8 cellular contexts compared by ENCODE assay signal in the genomic region with DNA sequence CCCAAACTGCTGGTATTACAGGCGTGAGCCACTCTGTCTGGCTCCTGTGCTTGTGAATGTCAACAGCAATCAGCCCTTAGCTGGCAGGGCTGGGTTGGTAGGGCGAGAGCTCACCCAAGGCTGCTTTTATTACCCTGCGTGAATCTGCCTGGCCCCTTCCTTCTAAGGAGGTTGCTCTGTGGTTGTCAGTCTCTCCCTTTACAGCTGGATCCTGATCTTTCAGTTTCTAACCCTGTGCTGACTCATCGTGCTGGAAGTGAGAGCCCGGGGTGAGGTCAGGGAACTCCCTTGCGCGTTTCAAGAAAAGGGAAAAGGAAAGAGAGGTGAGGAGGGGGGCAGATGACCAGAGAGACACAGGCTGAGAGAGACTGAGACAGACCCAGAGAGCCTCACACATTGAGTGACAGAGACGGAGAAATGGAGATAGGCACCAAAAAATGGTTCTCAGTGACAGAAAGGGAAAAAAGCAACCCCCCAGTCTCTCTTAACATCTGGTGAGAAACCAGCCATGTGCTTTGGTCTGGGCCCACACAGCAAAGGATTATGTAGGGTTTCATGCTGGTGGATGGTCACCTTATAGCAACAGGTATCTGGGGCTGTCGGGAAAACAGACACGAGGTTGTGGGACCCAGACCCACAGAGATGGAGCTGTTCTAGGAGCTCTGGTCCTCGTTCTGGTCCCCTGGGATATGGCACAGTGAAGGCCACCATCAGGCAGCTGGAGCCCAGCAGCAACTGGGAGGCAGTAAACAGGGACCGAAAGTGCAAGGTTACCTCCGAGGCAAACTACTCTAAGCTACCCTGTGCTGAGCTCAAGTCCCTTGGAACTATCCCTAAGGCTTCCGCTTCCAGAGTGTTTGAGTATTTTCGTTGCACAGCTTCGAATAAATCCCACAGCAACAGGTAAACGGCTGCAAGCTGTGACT. TPM values are rescaled to one million over a fixed set of nuclear protein-coding genes. Genes with fewer than 3 reads are reported as not detected.
DNase-seq lines count a peak whose midpoint lies in the region; TF ChIP-seq lines count a peak whose summit lies in the region.

No MANE protein-coding gene starts in this region.

- H3K27me3 ChIP-seq in HUES6 (ENCODE audit: control insufficient read depth, insufficient read depth, low read length) (no peaks in the 10 kb centered on the region), left ventricle myocardium inferior (ENCODE audit: low read depth) (no peaks in the 10 kb centered on the region), skeletal muscle tissue (ENCODE audit: control insufficient read depth in 3 of 3, insufficient read depth in 3 of 3, low read length in 3 of 3) (no peaks in the 10 kb centered on the region)

- H3K9me3 ChIP-seq in HUES6 (ENCODE audit: control insufficient read depth, insufficient read depth, low read depth, low read length) (no peaks in the 10 kb centered on the region), left ventricle myocardium inferior (replicated peaks) (no peaks in the 10 kb centered on the region), skeletal muscle tissue (ENCODE audit: control insufficient read depth in 3 of 3, low read length in 3 of 3) (no peaks in the 10 kb centered on the region)

- peak; percentile 4 for DNase-seq in NCI-H2227 (lab: John Stamatoyannopoulos, UW; ENCODE audit: unreplicated experiment)
- DNase-seq in NCI-H2227 treated with DMSO at 0.1 percent for 48 hours (lab: John Stamatoyannopoulos, UW): no peak
- DNase-seq in activated T-cell treated with anti-CD3 and anti-CD28 coated beads, Interleukin-2, amount 50 U/mL, for 48 hours: peak; percentile 37 to 46
- DNase-seq in left ventricle myocardium inferior: peak; percentile 33
- no peak for DNase-seq in NCI-H2196 treated with DMSO at 0.1 percent for 48 hours (lab: John Stamatoyannopoulos, UW; ENCODE audit: unreplicated experiment)
- no peak for DNase-seq in NCI-H1436 treated with DMSO at 0.1 percent for 48 hours (lab: John Stamatoyannopoulos, UW)

- H3K27ac ChIP-seq in HUES6 (ENCODE audit: low read depth, low read length): peak overlapping the region; percentile 49; the same call in 1 of the 2 replicates
- H3K27ac ChIP-seq in left ventricle myocardium inferior (replicated peaks): peak overlapping the region; percentile 88
- H3K27ac ChIP-seq in skeletal muscle tissue (ENCODE audit: low read depth, low read length): peak overlapping the region; percentile 32

- H3K36me3 ChIP-seq in HUES6 (ENCODE audit: control insufficient read depth, insufficient read depth, low read length): peaks cover 35% of the 10 kb centered on the region
- H3K36me3 ChIP-seq in left ventricle myocardium inferior: peaks cover 36% of the 10 kb centered on the region
- H3K36me3 ChIP-seq in skeletal muscle tissue (ENCODE audit: control insufficient read depth in 3 of 3, insufficient read depth in 3 of 3, low read length in 3 of 3): peaks cover 0 to 6% (median 2%) of the 10 kb centered on the region in 3 donors

- H3K9ac ChIP-seq in HUES6 (ENCODE audit: low read length) (peak overlapping the region; percentile 44), skeletal muscle tissue (ENCODE audit: low read depth in 1 of 3, low read length in 3 of 3) (peak overlapping the region in 1 of 3 donors; percentile 33)

- H3K4me1 ChIP-seq in HUES6 (ENCODE audit: control insufficient read depth, insufficient read depth, low read length): peaks cover 41% of the 10 kb centered on the region
- H3K4me1 ChIP-seq in left ventricle myocardium inferior: peaks cover 51% of the 10 kb centered on the region
- H3K4me1 ChIP-seq in skeletal muscle tissue (ENCODE audit: control insufficient read depth in 3 of 3, insufficient read depth in 3 of 3, low read length in 3 of 3): peaks cover 31 to 33% (median 32%) of the 10 kb centered on the region in 3 donors

- intact Hi-C loops in left ventricle myocardium inferior (cut with micrococcal nuclease): no loop called here

- no peak for TF ChIP-seq CTCF in left ventricle myocardium inferior (IDR thresholded peaks at IDR 0.05; ENCODE audit: borderline replicate concordance)

- H3K4me3 ChIP-seq in HUES6 (ENCODE audit: low read depth, low read length): 0 out of 2 replicates have a peak overlapping the region, but pooled peaks have one; percentile 17
- H3K4me3 ChIP-seq in left ventricle myocardium inferior: peak overlapping the region; percentile 79
- peak overlapping the region in 2 of 3 donors; percentile 6 to 48 for H3K4me3 ChIP-seq in skeletal muscle tissue (ENCODE audit: low read length in 3 of 3)

RNA-seq across cellular contexts. Expression of gene TCN2, which starts 2.5 kb away (rescaled TPM):
- total RNA-seq in left ventricle myocardium inferior (14.1 TPM), skeletal muscle tissue (5.2 TPM)

RNA-seq across cellular contexts. Expression of gene PES1, which starts 17.8 kb away (rescaled TPM):
- total RNA-seq in left ventricle myocardium inferior (23.1 TPM), skeletal muscle tissue (43.3 TPM)

RNA-seq across cellular contexts. Expression of gene SLC35E4, which starts 26.1 kb away (rescaled TPM):
- total RNA-seq in left ventricle myocardium inferior (3.8 TPM), skeletal muscle tissue (2.1 TPM)

RNA-seq across cellular contexts. Expression of gene GAL3ST1, which starts 35.1 kb away (rescaled TPM):
- 0.16 TPM for total RNA-seq in left ventricle myocardium inferior
- 2.6 TPM for total RNA-seq in skeletal muscle tissue

RNA-seq across cellular contexts. Expression of gene DUSP18, which starts 58.2 kb away (rescaled TPM):
- total RNA-seq in left ventricle myocardium inferior (2.7 TPM), skeletal muscle tissue (1.0 TPM)

Comparison
In these comparisons a context has a peak if more than half of its experiments do, and no peak if none do; other contexts are left out.
1. DNase-seq: peak in NCI-H2227 (single experiment), activated T-cell treated with anti-CD3 and anti-CD28 coated beads, Interleukin-2, amount 50 U/mL, for 48 hours (2 of 2) and left ventricle myocardium inferior (single experiment); none in NCI-H2227 treated with DMSO at 0.1 percent for 48 hours (single experiment), NCI-H2196 treated with DMSO at 0.1 percent for 48 hours (single experiment) and NCI-H1436 treated with DMSO at 0.1 percent for 48 hours (single experiment).
2. H3K27ac ChIP-seq: peak in every context shown above with its lines; median percentile 88 in left ventricle myocardium inferior; 49 in HUES6; 32 in skeletal muscle tissue.
3. H3K4me3 ChIP-seq: peak in every context shown above with its lines; median percentile 79 in left ventricle myocardium inferior; 27 in skeletal muscle tissue; 17 in HUES6.